Comparison of ENCODE assay signal across 12 cellular contexts in the genomic region with DNA sequence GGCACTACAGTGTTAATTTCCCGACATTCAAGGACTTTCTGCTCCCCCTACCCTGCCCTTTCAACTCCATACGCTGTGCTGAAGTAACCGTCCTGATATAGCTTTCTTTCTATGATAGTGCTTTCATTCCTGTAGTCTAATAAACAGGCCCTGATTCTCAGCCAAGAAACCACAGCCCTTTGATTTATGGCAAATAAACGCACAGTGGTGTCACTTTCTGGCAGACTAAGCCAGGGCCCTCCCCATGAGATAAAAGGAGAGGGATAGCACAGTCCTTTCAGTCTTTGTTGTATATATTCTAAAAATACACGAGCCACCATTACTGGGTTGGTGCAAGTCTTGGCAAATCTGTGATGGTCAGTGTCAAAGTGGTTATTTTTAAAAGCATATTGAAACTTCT.
DNase-seq lines count a peak whose midpoint lies in the region; ATAC-seq and TF ChIP-seq lines count a peak whose summit lies in the region.
"Had no signal": no experiment of that assay in that cellular context is flagged by ENCODE, and none has a peak within 500 bp of the region (broad histone marks: within the 10 kb centered on the region; RNA-seq: fewer than 3 reads in every experiment).

No MANE protein-coding gene starts in this region.

- no peak overlapping the region for H2AFZ ChIP-seq in fibroblast of lung (ENCODE audit: low read length)

- no peak overlapping the region for H3K27ac ChIP-seq in fibroblast of lung (ENCODE audit: insufficient read depth, low read length)
- peak overlapping the region; percentile 61 for H3K27ac ChIP-seq in muscle layer of duodenum (ENCODE audit: low read length)
- H3K27ac ChIP-seq in vagina: peak overlapping the region; percentile 27

- H3K4me1 ChIP-seq in fibroblast of lung (ENCODE audit: control insufficient read depth, extremely low read depth, insufficient read depth, low read length) (no peaks in the 10 kb centered on the region), muscle layer of duodenum (ENCODE audit: control insufficient read depth in 1 of 2, insufficient read depth in 2 of 2, low read length in 2 of 2) (peaks cover 0 to 6% of the 10 kb centered on the region in 2 donors), vagina (peaks cover 20% of the 10 kb centered on the region)

- no peaks in the 10 kb centered on the region for H3K27me3 ChIP-seq in fibroblast of lung (ENCODE audit: control insufficient read depth, insufficient read depth, low read length)
- H3K27me3 ChIP-seq in muscle layer of duodenum (ENCODE audit: low read depth, low read length): no peaks in the 10 kb centered on the region
- H3K27me3 ChIP-seq in vagina: no peaks in the 10 kb centered on the region

- TF ChIP-seq CTCF in fibroblast of lung (conservative IDR thresholded peaks at IDR 0.05 in 1 of 2, IDR thresholded peaks at IDR 0.05 in 1 of 2; ENCODE audit: low read depth in 1 of 2, low read length in 2 of 2) (no peak), vagina (IDR thresholded peaks at IDR 0.05) (no peak)

- no peaks in the 10 kb centered on the region for H4K20me1 ChIP-seq in fibroblast of lung (ENCODE audit: control insufficient read depth, extremely low read depth, insufficient read depth, low read length)

- H3K4me2 ChIP-seq in fibroblast of lung (ENCODE audit: extremely low read depth, insufficient read depth, low read length): no peak overlapping the region

- H3K9ac ChIP-seq in fibroblast of lung (ENCODE audit: insufficient read depth, low read length): no peak overlapping the region

- ATAC-seq in HG03521 (IDR thresholded peaks at IDR 0.05; ENCODE audit: unreplicated experiment) (no peak), HG03139 (IDR thresholded peaks at IDR 0.05; ENCODE audit: unreplicated experiment) (no peak)

- no peaks in the 10 kb centered on the region for H3K79me2 ChIP-seq in fibroblast of lung (ENCODE audit: control insufficient read depth, insufficient read depth, low read length)

- H3K9me3 ChIP-seq in fibroblast of lung (ENCODE audit: control insufficient read depth, insufficient read depth, low read depth, low read length) (no peaks in the 10 kb centered on the region), muscle layer of duodenum (ENCODE audit: control insufficient read depth in 1 of 2, low read length in 2 of 2) (no peaks in the 10 kb centered on the region), vagina (no peaks in the 10 kb centered on the region)

- H3K36me3 ChIP-seq in fibroblast of lung (ENCODE audit: control insufficient read depth, insufficient read depth, low read length) (no peaks in the 10 kb centered on the region), muscle layer of duodenum (ENCODE audit: control insufficient read depth in 1 of 2, insufficient read depth in 2 of 2, low read length in 2 of 2) (peaks cover 0 to 7% of the 10 kb centered on the region in 2 donors), vagina (no peaks in the 10 kb centered on the region)

- no peak overlapping the region for H3K4me3 ChIP-seq in fibroblast of lung (replicated peaks in 1 of 4; ENCODE audit: control extremely low read depth in 1 of 4, insufficient read depth in 1 of 4, low read depth in 3 of 4, low read length in 4 of 4)
- no peak overlapping the region for H3K4me3 ChIP-seq in muscle layer of duodenum (ENCODE audit: low read depth in 1 of 2, low read length in 2 of 2)
- H3K4me3 ChIP-seq in vagina: no peak overlapping the region

- peak; percentile 12 for DNase-seq in NCI-H748 (lab: John Stamatoyannopoulos, UW; ENCODE audit: unreplicated experiment)
- DNase-seq in NCI-H748 treated with DMSO at 0.1 percent for 48 hours (lab: John Stamatoyannopoulos, UW): no peak
- peak; percentile 52 to 73 for DNase-seq in fibroblast of lung (ENCODE audit: low read depth in 2 of 2)
- no peak for DNase-seq in vagina (ENCODE audit: extremely low spot score in 2 of 2)
- DNase-seq in germinal center (ENCODE audit: low spot score): no peak
- DNase-seq: activated CD8-positive, alpha-beta memory T cell treated with anti-CD3 and anti-CD28 coated beads for 24 hours; activated naive CD4-positive, alpha-beta T cell treated with Interleukin-2 at 50 U/mL for 16 hours; kidney glomerular epithelial cell; NCI-H510A treated with DMSO at 0.1 percent for 48 hours had no signal

- TF ChIP-seq POLR2A in vagina (IDR thresholded peaks at IDR 0.05): no peak

- intact Hi-C loops in vagina (cut with DNase I): no loop called here

Comparison
In these comparisons a context has a peak if more than half of its experiments do, and no peak if none do; other contexts are left out.
1. DNase-seq: peak in NCI-H748 (single experiment) and fibroblast of lung (2 of 2); none in NCI-H748 treated with DMSO at 0.1 percent for 48 hours (single experiment), vagina (0 of 2) and germinal center (single experiment).